ENCODE assay signal across 8 cellular contexts in the genomic region with DNA sequence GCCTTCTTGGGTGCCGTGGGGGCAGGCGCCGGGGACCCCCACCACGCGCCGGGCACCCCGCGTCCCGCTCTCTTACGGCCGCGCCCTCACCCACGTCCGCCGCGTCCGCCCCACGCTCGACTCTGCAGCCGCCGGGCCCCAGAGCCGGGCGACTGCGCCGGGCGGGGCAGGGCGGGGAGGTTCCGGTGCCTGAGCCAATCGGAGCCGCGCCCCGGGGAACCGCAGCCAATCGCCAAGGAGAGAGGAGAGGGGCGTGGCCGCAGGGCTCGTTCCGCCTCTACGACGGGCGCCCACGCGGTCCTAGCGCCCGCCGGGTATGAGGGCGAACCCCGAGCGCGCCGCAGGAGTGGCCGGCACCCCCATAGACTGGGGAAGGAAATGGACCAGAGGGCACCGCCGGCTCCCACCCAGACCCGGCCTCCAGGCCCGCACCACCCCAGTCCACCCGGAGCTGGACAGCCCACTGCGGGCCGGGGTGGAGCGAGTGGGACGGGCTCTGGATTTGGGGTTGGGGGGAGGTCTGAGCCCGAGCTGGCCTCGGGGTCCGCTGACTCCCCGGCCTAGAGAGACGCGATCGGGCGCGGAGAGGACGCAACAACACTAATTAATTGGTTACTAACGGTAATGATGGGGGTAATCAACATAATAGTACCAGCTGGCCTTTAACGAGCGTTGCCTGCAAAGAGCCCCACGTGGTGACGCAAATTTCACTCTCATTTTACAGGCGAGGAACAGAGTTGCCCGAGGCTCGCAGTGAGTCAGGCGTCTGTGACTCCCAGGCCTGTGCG. TPM values are rescaled to one million over a fixed set of nuclear protein-coding genes. Genes with fewer than 3 reads are reported as not detected.
A peak's percentile ranks its signal among the peaks of the same experiment; 100 is the strongest.
DNase-seq lines count a peak whose midpoint lies in the region; ATAC-seq lines count a peak whose summit lies in the region.

A gene (minus strand): TSS at position 126 of the 788 bp plus-strand sequence. CDS start 183 bp downstream, outside the sequence.

- ATAC-seq in HG03025 (IDR thresholded peaks at IDR 0.05; ENCODE audit: low FRiP score, unreplicated experiment), result peak; percentile 86
- ATAC-seq in sciatic nerve, result peak; percentile 98

- intact Hi-C loops in sciatic nerve (cut with DNase I), result no loop called here

- peak; percentile 94 for DNase-seq in SIG-M5 treated with dmso at 0.1 percent for 504 hours (lab: John Stamatoyannopoulos, UW; ENCODE audit: unreplicated experiment)
- no peak for DNase-seq in SIG-M5 (lab: John Stamatoyannopoulos, UW)
- peak; percentile 66 for DNase-seq in NCI-H2029 treated with DMSO at 0.1 percent for 48 hours (lab: John Stamatoyannopoulos, UW)
- DNase-seq in T1000 (lab: John Stamatoyannopoulos, UW), result peak; percentile 92
- peak; percentile 98 for DNase-seq in astrocyte of the hippocampus (ENCODE audit: low read depth, low spot score)
- DNase-seq in hypothalamus (lab: John Stamatoyannopoulos, UW), result peak; percentile 25 to 95 (median 88)
- peak; percentile 97 for DNase-seq in sciatic nerve (ENCODE audit: low spot score)

RNA-seq across cellular contexts. Expression of the gene that starts here (rescaled TPM):
- 52.5 TPM for total RNA-seq in sciatic nerve
